ENCODE assay signal across 12 cellular contexts in genomic region chr10:132836248-132836831, GRCh38. TPM values are rescaled to one million over a fixed set of nuclear protein-coding genes. Genes with fewer than 3 reads are reported as not detected.
DNase-seq lines count a peak whose midpoint lies in the region; ATAC-seq and TF ChIP-seq lines count a peak whose summit lies in the region.
"Had no signal": no experiment of that assay in that cellular context is flagged by ENCODE, and none has a peak within 500 bp of the region (broad histone marks: within the 10 kb centered on the region; RNA-seq: fewer than 3 reads in every experiment).

No MANE protein-coding gene starts in this region.

- H3K27ac ChIP-seq in BLaER1 (no peak overlapping the region), RWPE2 (ENCODE audit: poor library complexity, severe bottlenecking) (no peak overlapping the region)

- peak overlapping the region; percentile 51 for H3K4me2 ChIP-seq in BLaER1

- H3K9ac ChIP-seq in BLaER1: no peak overlapping the region

- H3K27me3 ChIP-seq in BLaER1 (no peaks in the 10 kb centered on the region), RWPE2 (ENCODE audit: insufficient read depth, poor library complexity, severe bottlenecking) (peaks cover 34% of the 10 kb centered on the region)

- no peaks in the 10 kb centered on the region for H4K20me1 ChIP-seq in BLaER1

- no peak for TF ChIP-seq CTCF in RWPE2 (IDR thresholded peaks at IDR 0.05; ENCODE audit: poor library complexity, severe bottlenecking)
- TF ChIP-seq CTCF in foreskin fibroblast (IDR thresholded peaks at IDR 0.05; ENCODE audit: low read depth, low read length): no peak

- H3K4me1 ChIP-seq in BLaER1 (peaks cover 42% of the 10 kb centered on the region), RWPE2 (ENCODE audit: insufficient read depth, poor library complexity, severe bottlenecking) (no peaks in the 10 kb centered on the region)

- H3K36me3 ChIP-seq in BLaER1 (no peaks in the 10 kb centered on the region), RWPE2 (ENCODE audit: low read depth) (no peaks in the 10 kb centered on the region)

- 0 out of 3 replicates have a peak, but pooled peaks have one; percentile 19 for ATAC-seq in RWPE2 (ENCODE audit: low read depth)
- ATAC-seq in left cardiac atrium: peak; percentile 55 to 57
- no peak for ATAC-seq in HG03354 (IDR thresholded peaks at IDR 0.05; ENCODE audit: poor library complexity, severe bottlenecking, unreplicated experiment)
- ATAC-seq in HG03135 (IDR thresholded peaks at IDR 0.05; ENCODE audit: unreplicated experiment): no peak

- H3K9me3 ChIP-seq in BLaER1 (peaks cover under 1% of the 10 kb centered on the region; the same call in 1 of the 2 replicates), RWPE2 (ENCODE audit: severe bottlenecking) (no peaks in the 10 kb centered on the region)

- DNase-seq in RWPE2 (ENCODE audit: low spot score): no peak
- DNase-seq in left cardiac atrium: no peak
- peak; percentile 18 for DNase-seq in pons (ENCODE audit: low spot score)
- DNase-seq in foreskin fibroblast: no peak
- DNase-seq in DMS53 (lab: John Stamatoyannopoulos, UW): no peak
- DNase-seq: NCI-H187 treated with DMSO at 0.1 percent for 48 hours; NK-92 treated with Interleukin-12 subunit alpha and Interleukin-12 subunit beta, amount 100 ng/mL, for 24 hours had no signal

- H3K4me3 ChIP-seq in BLaER1: no peak overlapping the region
- H3K4me3 ChIP-seq in RWPE2 (ENCODE audit: severe bottlenecking): no peak overlapping the region
- no peak overlapping the region for H3K4me3 ChIP-seq in foreskin fibroblast (ENCODE audit: low read depth in 1 of 2, low read length in 2 of 2)

- intact Hi-C loops in left cardiac atrium (cut with DNase I): loop anchor here (5.0 to 10.0 kb wide), 2 partner anchors 286 to 288 kb away; no protein-coding TSS in a partner anchor

RNA-seq across cellular contexts. Expression of gene NKX6-2, which starts 50.4 kb away (rescaled TPM):
- not detected for total RNA-seq in left cardiac atrium
- total RNA-seq: activated B cell treated with CpG ODN at 0.5 μM for 24 hours; activated T-cell treated with anti-CD3 and anti-CD28 coated beads, Interleukin-2, amount 50 U/mL, for 72 hours had no signal

Comparison
In these comparisons a context has a peak if more than half of its experiments do, and no peak if none do; other contexts are left out.
1. ATAC-seq: peak in RWPE2 (single experiment) and left cardiac atrium (2 of 2); none in HG03354 (single experiment) and HG03135 (single experiment).